22 cellular contexts compared by ENCODE assay signal in genomic region chr7:155387066-155387620, GRCh38.
A peak's percentile ranks its signal among the peaks of the same experiment; 100 is the strongest.
DNase-seq lines count a peak whose midpoint lies in the region; ATAC-seq and TF ChIP-seq lines count a peak whose summit lies in the region.
"Had no signal": no experiment of that assay in that cellular context is flagged by ENCODE, and none has a peak within 500 bp of the region (broad histone marks: within the 10 kb centered on the region; RNA-seq: fewer than 3 reads in every experiment).

No MANE protein-coding gene starts in this region.

- no peak overlapping the region for H3K14ac ChIP-seq in trophoblast cell (ENCODE audit: low read length)

- H3K9me3 ChIP-seq in trophoblast cell (ENCODE audit: insufficient read depth, low read depth, low read length) (peaks cover 7% of the 10 kb centered on the region), spleen (no peaks in the 10 kb centered on the region)
- H3K9me3 ChIP-seq: A549; BLaER1 treated with 17β-estradiol and CSF1 and Interleukin-3, amounts not matched to agents 10 nM and 100 nM; Caco-2 had no signal

- H3K27ac Mint-ChIP-seq in natural killer cell treated with Interleukin-12 subunit alpha and Interleukin-12 subunit beta and Interleukin-15 and Interleukin-18, amount 100 ng/mL, for 72 hours: no peak overlapping the region
- H3K27ac Mint-ChIP-seq in natural killer cell (no peak overlapping the region), chondrocyte (ENCODE audit: unreplicated experiment) (no peak overlapping the region)
- H3K27ac Mint-ChIP-seq: B cell; CD4-positive, alpha-beta T cell; CD8-positive, alpha-beta T cell had no signal

- no peaks in the 10 kb centered on the region for H3K79me1 ChIP-seq in trophoblast cell (ENCODE audit: low read length)

- peaks cover 0 to under 1% of the 10 kb centered on the region in 2 experiments for H3K4me1 ChIP-seq in trophoblast cell (ENCODE audit: control insufficient read depth in 1 of 2, insufficient read depth in 2 of 2, low read length in 2 of 2)
- H3K4me1 ChIP-seq in spleen: peaks cover 0 to 7% (median 5%) of the 10 kb centered on the region in 6 donors
- H3K4me1 ChIP-seq: A549 had no signal

- in situ Hi-C loops in G401 (cut with HindIII; ENCODE audit: low sequenced_read_pairs): no loop called here

- H4K12ac ChIP-seq in trophoblast cell (ENCODE audit: low read depth, low read length): no peak overlapping the region

- no peak overlapping the region for H3K18ac ChIP-seq in trophoblast cell (ENCODE audit: low read length)

- H3K27me3 Mint-ChIP-seq in natural killer cell treated with Interleukin-12 subunit alpha and Interleukin-12 subunit beta and Interleukin-15 and Interleukin-18, amount 100 ng/mL, for 72 hours: peaks cover 20 to 37% of the 10 kb centered on the region in 2 donors
- H3K27me3 Mint-ChIP-seq in natural killer cell (ENCODE audit: low read depth in 2 of 2) (peaks cover 31 to 37% of the 10 kb centered on the region in 2 donors), chondrocyte (ENCODE audit: low read depth) (peaks cover 79% of the 10 kb centered on the region)

- H3K79me2 ChIP-seq in trophoblast cell (ENCODE audit: control insufficient read depth, insufficient read depth, low read length, poor library complexity): no peaks in the 10 kb centered on the region

- TF ChIP-seq CTCF in natural killer cell (IDR thresholded peaks at IDR 0.05) (no peak), chondrocyte (IDR thresholded peaks at IDR 0.05) (no peak), spleen (IDR thresholded peaks at IDR 0.05 in 8 of 11, conservative IDR thresholded peaks at IDR 0.05 in 3 of 11) (no peak)

- ATAC-seq in natural killer cell treated with Interleukin-12 subunit alpha and Interleukin-12 subunit beta and Interleukin-15 and Interleukin-18, amount 100 ng/mL, for 72 hours: peak in 1 of 2 donors; percentile 11
- ATAC-seq in natural killer cell: no peak
- ATAC-seq: A549; CD8-positive, alpha-beta T cell; GM12878 had no signal

- no peak overlapping the region for H2BK120ac ChIP-seq in trophoblast cell (ENCODE audit: insufficient read depth, low read length, poor library complexity)

- DNase-seq in natural killer cell treated with Interleukin-12 subunit alpha and Interleukin-12 subunit beta and Interleukin-15 and Interleukin-18, amount 100 ng/mL, for 72 hours (ENCODE audit: low spot score): peak; percentile 57
- no peak for DNase-seq in natural killer cell
- peak; percentile 79 for DNase-seq in chondrocyte (ENCODE audit: low spot score)
- DNase-seq in trophoblast cell: no peak
- DNase-seq in spleen: peak; percentile 57
- no peak for DNase-seq in DMS153 treated with DMSO at 0.1 percent for 48 hours (lab: John Stamatoyannopoulos, UW; ENCODE audit: unreplicated experiment)
- DNase-seq in cardiac septum (ENCODE audit: low spot score): no peak
- no peak for DNase-seq in G401 (ENCODE audit: low spot score)
- DNase-seq: AML-193; Caco-2; Calu3; CD4-positive, alpha-beta T cell; CD8-positive, alpha-beta T cell; DMS 273 treated with DMSO at 0.1 percent for 48 hours; DMS153; GDM1 had no signal

- H3K27me3 ChIP-seq in trophoblast cell (ENCODE audit: insufficient read depth, low read length): peaks cover 22% of the 10 kb centered on the region
- H3K27me3 ChIP-seq in spleen (replicated peaks in 1 of 7): peaks cover under 1 to 96% (median 40%) of the 10 kb centered on the region in 7 donors

- WGBS in trophoblast cell (ENCODE audit: extremely low coverage, insufficient coverage, insufficient read length): no CpG with 5 or more reads among the region's 16 CpGs
- 47 to 83% (median 55%) methylated on average over 6 to 16 of the region's 16 CpGs for WGBS in spleen, 5 donors

- H3K9me3 Mint-ChIP-seq in natural killer cell treated with Interleukin-12 subunit alpha and Interleukin-12 subunit beta and Interleukin-15 and Interleukin-18, amount 100 ng/mL, for 72 hours: no peaks in the 10 kb centered on the region
- H3K9me3 Mint-ChIP-seq in natural killer cell: no peaks in the 10 kb centered on the region
- no peaks in the 10 kb centered on the region for H3K9me3 Mint-ChIP-seq in chondrocyte (ENCODE audit: low read depth)
- H3K9me3 Mint-ChIP-seq: CD4-positive, alpha-beta T cell; CD8-positive, alpha-beta T cell had no signal

- H2AFZ ChIP-seq in trophoblast cell (ENCODE audit: insufficient read depth, low read length, poor library complexity): no peak overlapping the region

- no peak overlapping the region for H4K91ac ChIP-seq in trophoblast cell (ENCODE audit: low read depth, low read length)

- H3K4me1 Mint-ChIP-seq in natural killer cell treated with Interleukin-12 subunit alpha and Interleukin-12 subunit beta and Interleukin-15 and Interleukin-18, amount 100 ng/mL, for 72 hours (ENCODE audit: low read depth in 2 of 2): no peaks in the 10 kb centered on the region
- H3K4me1 Mint-ChIP-seq in natural killer cell: peaks cover 0 to under 1% of the 10 kb centered on the region in 2 donors
- no peaks in the 10 kb centered on the region for H3K4me1 Mint-ChIP-seq in chondrocyte (ENCODE audit: low read depth)

- H3K4me2 ChIP-seq in trophoblast cell (ENCODE audit: low read length): no peak overlapping the region
- H3K4me2 ChIP-seq: A549; BLaER1 treated with 17β-estradiol and CSF1 and Interleukin-3, amounts not matched to agents 10 nM and 100 nM had no signal

- H2BK12ac ChIP-seq in trophoblast cell (ENCODE audit: low read length): no peak overlapping the region

- H3K4ac ChIP-seq in trophoblast cell (ENCODE audit: low read depth, low read length): no peak overlapping the region

- no peak overlapping the region for H3K23ac ChIP-seq in trophoblast cell (ENCODE audit: low read length)

- no peak overlapping the region for H4K8ac ChIP-seq in trophoblast cell (ENCODE audit: low read depth, low read length)

- H3K4me3 ChIP-seq in trophoblast cell (ENCODE audit: low read depth, low read length) (peak overlapping the region; percentile 27), spleen (no peak overlapping the region)
- H3K4me3 ChIP-seq: A549; BLaER1 treated with 17β-estradiol and CSF1 and Interleukin-3, amounts not matched to agents 10 nM and 100 nM; GM12878 had no signal

- no peak overlapping the region for H2AK5ac ChIP-seq in trophoblast cell (ENCODE audit: low read length)

- no peak overlapping the region for H3K4me3 Mint-ChIP-seq in natural killer cell treated with Interleukin-12 subunit alpha and Interleukin-12 subunit beta and Interleukin-15 and Interleukin-18, amount 100 ng/mL, for 72 hours
- H3K4me3 Mint-ChIP-seq in natural killer cell (no peak overlapping the region), chondrocyte (ENCODE audit: unreplicated experiment) (no peak overlapping the region)
- H3K4me3 Mint-ChIP-seq: B cell; CD4-positive, alpha-beta T cell; CD8-positive, alpha-beta T cell had no signal

- H3K27ac ChIP-seq in trophoblast cell (ENCODE audit: low read depth, low read length) (no peak overlapping the region), spleen (no peak overlapping the region)
- H3K27ac ChIP-seq: 22Rv1; A549; BLaER1 treated with 17β-estradiol and CSF1 and Interleukin-3, amounts not matched to agents 10 nM and 100 nM; C4-2B had no signal

- no peak overlapping the region for H3K9ac ChIP-seq in trophoblast cell (ENCODE audit: low read length)
- H3K9ac ChIP-seq: BLaER1 treated with 17β-estradiol and CSF1 and Interleukin-3, amounts not matched to agents 10 nM and 100 nM had no signal

- H3K36me3 ChIP-seq in trophoblast cell (ENCODE audit: control insufficient read depth in 1 of 2, insufficient read depth in 2 of 2, low read length in 2 of 2) (no peaks in the 10 kb centered on the region), spleen (no peaks in the 10 kb centered on the region)
- H3K36me3 ChIP-seq: BLaER1 treated with 17β-estradiol and CSF1 and Interleukin-3, amounts not matched to agents 10 nM and 100 nM had no signal

- H2BK5ac ChIP-seq in trophoblast cell (ENCODE audit: low read depth, low read length, poor library complexity): no peak overlapping the region

- intact Hi-C loops in natural killer cell (cut with micrococcal nuclease): no loop called here
- intact Hi-C loops in spleen (cut with DNase I; ENCODE audit: low total_unique reads): no loop called here
- intact Hi-C loops in cardiac septum (cut with DNase I): no loop called here

- no peak for TF ChIP-seq POLR2A in spleen (IDR thresholded peaks at IDR 0.05)

- H3K36me3 Mint-ChIP-seq in natural killer cell treated with Interleukin-12 subunit alpha and Interleukin-12 subunit beta and Interleukin-15 and Interleukin-18, amount 100 ng/mL, for 72 hours: no peaks in the 10 kb centered on the region
- H3K36me3 Mint-ChIP-seq in natural killer cell (no peaks in the 10 kb centered on the region), chondrocyte (ENCODE audit: low read depth) (peaks cover 3% of the 10 kb centered on the region)
- H3K36me3 Mint-ChIP-seq: CD8-positive, alpha-beta T cell had no signal

Comparison
In these comparisons a context has a peak if more than half of its experiments do, and no peak if none do; other contexts are left out.
1. DNase-seq: peak in natural killer cell treated with Interleukin-12 subunit alpha and Interleukin-12 subunit beta and Interleukin-15 and Interleukin-18, amount 100 ng/mL, for 72 hours (single experiment), chondrocyte (single experiment) and spleen (single experiment); none in natural killer cell (single experiment), trophoblast cell (0 of 2), DMS153 treated with DMSO at 0.1 percent for 48 hours (single experiment), cardiac septum (single experiment) and G401 (single experiment).